Comparison of ENCODE assay signal across 2 cellular contexts in the genomic region with DNA sequence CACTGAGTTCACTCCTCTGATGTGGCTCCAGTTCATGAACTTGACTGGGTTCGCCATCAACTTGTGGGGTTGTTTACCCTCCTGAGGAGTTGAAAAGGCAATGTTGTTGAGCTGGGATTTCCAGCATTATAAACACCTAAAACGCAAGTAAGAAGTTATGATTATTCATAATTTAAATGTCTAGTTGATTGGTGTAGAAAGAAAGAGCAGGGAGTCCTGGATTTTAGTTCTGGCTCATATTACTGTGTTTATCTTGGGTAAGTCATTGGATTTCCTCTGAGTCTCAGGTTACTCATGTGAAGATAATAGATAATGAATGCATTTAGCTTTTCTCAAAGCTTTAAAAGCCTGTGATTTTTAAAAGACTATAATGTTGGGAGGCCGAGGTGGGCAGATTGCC.
TF ChIP-seq lines count a peak whose summit lies in the region.

No MANE protein-coding gene starts in this region.

TF ChIP-seq in SK-N-SH treated with all-trans-retinoic acid at 6 μM for 48 hours, 23 proteins besides CTCF, POLR2A, EP300 and RAD21:
- TF ChIP-seq ZFP30 (CRISPR knock-in tag; IDR thresholded peaks at IDR 0.05) (no peak), TCF4 (CRISPR knock-in tag; IDR thresholded peaks at IDR 0.05; ENCODE audit: borderline replicate concordance) (no peak), ZC3H10 (CRISPR knock-in tag; IDR thresholded peaks at IDR 0.05) (no peak), GLIS3 (CRISPR knock-in tag; IDR thresholded peaks at IDR 0.05) (no peak), ZNF70 (CRISPR knock-in tag; IDR thresholded peaks at IDR 0.05) (no peak), OSR1 (CRISPR knock-in tag; IDR thresholded peaks at IDR 0.05) (no peak), TOX (CRISPR knock-in tag; IDR thresholded peaks at IDR 0.05; ENCODE audit: borderline replicate concordance) (no peak), SNAI2 (CRISPR knock-in tag; IDR thresholded peaks at IDR 0.05) (no peak), BACH2 (CRISPR knock-in tag; IDR thresholded peaks at IDR 0.05; ENCODE audit: borderline replicate concordance) (no peak), ZNF8 (CRISPR knock-in tag; IDR thresholded peaks at IDR 0.05) (no peak), CSDC2 (CRISPR knock-in tag; IDR thresholded peaks at IDR 0.05) (no peak)
- TF ChIP-seq, protein P1, sequence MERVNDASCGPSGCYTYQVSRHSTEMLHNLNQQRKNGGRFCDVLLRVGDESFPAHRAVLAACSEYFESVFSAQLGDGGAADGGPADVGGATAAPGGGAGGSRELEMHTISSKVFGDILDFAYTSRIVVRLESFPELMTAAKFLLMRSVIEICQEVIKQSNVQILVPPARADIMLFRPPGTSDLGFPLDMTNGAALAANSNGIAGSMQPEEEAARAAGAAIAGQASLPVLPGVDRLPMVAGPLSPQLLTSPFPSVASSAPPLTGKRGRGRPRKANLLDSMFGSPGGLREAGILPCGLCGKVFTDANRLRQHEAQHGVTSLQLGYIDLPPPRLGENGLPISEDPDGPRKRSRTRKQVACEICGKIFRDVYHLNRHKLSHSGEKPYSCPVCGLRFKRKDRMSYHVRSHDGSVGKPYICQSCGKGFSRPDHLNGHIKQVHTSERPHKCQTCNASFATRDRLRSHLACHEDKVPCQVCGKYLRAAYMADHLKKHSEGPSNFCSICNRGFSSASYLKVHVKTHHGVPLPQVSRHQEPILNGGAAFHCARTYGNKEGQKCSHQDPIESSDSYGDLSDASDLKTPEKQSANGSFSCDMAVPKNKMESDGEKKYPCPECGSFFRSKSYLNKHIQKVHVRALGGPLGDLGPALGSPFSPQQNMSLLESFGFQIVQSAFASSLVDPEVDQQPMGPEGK (CRISPR knock-in tag; IDR thresholded peaks at IDR 0.05; ENCODE audit: borderline replicate concordance), result no peak
- TF ChIP-seq, protein P2, sequence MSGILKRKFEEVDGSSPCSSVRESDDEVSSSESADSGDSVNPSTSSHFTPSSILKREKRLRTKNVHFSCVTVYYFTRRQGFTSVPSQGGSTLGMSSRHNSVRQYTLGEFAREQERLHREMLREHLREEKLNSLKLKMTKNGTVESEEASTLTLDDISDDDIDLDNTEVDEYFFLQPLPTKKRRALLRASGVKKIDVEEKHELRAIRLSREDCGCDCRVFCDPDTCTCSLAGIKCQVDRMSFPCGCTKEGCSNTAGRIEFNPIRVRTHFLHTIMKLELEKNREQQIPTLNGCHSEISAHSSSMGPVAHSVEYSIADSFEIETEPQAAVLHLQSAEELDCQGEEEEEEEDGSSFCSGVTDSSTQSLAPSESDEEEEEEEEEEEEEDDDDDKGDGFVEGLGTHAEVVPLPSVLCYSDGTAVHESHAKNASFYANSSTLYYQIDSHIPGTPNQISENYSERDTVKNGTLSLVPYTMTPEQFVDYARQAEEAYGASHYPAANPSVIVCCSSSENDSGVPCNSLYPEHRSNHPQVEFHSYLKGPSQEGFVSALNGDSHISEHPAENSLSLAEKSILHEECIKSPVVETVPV (CRISPR knock-in tag; IDR thresholded peaks at IDR 0.05), result no peak
- TF ChIP-seq, protein P3, sequence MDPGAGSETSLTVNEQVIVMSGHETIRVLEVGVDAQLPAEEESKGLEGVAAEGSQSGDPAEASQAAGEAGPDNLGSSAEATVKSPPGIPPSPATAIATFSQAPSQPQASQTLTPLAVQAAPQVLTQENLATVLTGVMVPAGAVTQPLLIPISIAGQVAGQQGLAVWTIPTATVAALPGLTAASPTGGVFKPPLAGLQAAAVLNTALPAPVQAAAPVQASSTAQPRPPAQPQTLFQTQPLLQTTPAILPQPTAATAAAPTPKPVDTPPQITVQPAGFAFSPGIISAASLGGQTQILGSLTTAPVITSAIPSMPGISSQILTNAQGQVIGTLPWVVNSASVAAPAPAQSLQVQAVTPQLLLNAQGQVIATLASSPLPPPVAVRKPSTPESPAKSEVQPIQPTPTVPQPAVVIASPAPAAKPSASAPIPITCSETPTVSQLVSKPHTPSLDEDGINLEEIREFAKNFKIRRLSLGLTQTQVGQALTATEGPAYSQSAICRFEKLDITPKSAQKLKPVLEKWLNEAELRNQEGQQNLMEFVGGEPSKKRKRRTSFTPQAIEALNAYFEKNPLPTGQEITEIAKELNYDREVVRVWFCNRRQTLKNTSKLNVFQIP (CRISPR knock-in tag; IDR thresholded peaks at IDR 0.05; ENCODE audit: borderline replicate concordance, low read depth), result no peak
- TF ChIP-seq, protein P4, sequence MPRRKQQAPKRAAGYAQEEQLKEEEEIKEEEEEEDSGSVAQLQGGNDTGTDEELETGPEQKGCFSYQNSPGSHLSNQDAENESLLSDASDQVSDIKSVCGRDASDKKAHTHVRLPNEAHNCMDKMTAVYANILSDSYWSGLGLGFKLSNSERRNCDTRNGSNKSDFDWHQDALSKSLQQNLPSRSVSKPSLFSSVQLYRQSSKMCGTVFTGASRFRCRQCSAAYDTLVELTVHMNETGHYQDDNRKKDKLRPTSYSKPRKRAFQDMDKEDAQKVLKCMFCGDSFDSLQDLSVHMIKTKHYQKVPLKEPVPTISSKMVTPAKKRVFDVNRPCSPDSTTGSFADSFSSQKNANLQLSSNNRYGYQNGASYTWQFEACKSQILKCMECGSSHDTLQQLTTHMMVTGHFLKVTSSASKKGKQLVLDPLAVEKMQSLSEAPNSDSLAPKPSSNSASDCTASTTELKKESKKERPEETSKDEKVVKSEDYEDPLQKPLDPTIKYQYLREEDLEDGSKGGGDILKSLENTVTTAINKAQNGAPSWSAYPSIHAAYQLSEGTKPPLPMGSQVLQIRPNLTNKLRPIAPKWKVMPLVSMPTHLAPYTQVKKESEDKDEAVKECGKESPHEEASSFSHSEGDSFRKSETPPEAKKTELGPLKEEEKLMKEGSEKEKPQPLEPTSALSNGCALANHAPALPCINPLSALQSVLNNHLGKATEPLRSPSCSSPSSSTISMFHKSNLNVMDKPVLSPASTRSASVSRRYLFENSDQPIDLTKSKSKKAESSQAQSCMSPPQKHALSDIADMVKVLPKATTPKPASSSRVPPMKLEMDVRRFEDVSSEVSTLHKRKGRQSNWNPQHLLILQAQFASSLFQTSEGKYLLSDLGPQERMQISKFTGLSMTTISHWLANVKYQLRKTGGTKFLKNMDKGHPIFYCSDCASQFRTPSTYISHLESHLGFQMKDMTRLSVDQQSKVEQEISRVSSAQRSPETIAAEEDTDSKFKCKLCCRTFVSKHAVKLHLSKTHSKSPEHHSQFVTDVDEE (CRISPR knock-in tag; IDR thresholded peaks at IDR 0.05), result no peak

TF ChIP-seq in SK-N-SH, 30 proteins besides CTCF, POLR2A, EP300 and RAD21:
- TF ChIP-seq RCOR1 (IDR thresholded peaks at IDR 0.05; ENCODE audit: low read length), result no peak
- TF ChIP-seq YY1 (IDR thresholded peaks at IDR 0.05; ENCODE audit: low read depth), result no peak
- no peak for TF ChIP-seq MEF2A (IDR thresholded peaks at IDR 0.05; ENCODE audit: borderline replicate concordance, low read depth)
- TF ChIP-seq, protein P5, sequence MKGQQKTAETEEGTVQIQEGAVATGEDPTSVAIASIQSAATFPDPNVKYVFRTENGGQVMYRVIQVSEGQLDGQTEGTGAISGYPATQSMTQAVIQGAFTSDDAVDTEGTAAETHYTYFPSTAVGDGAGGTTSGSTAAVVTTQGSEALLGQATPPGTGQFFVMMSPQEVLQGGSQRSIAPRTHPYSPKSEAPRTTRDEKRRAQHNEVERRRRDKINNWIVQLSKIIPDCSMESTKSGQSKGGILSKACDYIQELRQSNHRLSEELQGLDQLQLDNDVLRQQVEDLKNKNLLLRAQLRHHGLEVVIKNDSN (IDR thresholded peaks at IDR 0.05; ENCODE audit: borderline replicate concordance, low read depth), result no peak
- no peak for TF ChIP-seq RFX5 (IDR thresholded peaks at IDR 0.05; ENCODE audit: low read length)
- TF ChIP-seq FOXM1 (IDR thresholded peaks at IDR 0.05; ENCODE audit: low read depth), result no peak
- TF ChIP-seq, protein P6, sequence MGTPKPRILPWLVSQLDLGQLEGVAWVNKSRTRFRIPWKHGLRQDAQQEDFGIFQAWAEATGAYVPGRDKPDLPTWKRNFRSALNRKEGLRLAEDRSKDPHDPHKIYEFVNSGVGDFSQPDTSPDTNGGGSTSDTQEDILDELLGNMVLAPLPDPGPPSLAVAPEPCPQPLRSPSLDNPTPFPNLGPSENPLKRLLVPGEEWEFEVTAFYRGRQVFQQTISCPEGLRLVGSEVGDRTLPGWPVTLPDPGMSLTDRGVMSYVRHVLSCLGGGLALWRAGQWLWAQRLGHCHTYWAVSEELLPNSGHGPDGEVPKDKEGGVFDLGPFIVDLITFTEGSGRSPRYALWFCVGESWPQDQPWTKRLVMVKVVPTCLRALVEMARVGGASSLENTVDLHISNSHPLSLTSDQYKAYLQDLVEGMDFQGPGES (IDR thresholded peaks at IDR 0.05; ENCODE audit: low read depth, low read length), result no peak
- TF ChIP-seq FOSL2 (IDR thresholded peaks at IDR 0.05; ENCODE audit: borderline replicate concordance, low read depth), result no peak
- TF ChIP-seq GATA2 (CRISPR knock-in tag; IDR thresholded peaks at IDR 0.05), result no peak
- no peak for TF ChIP-seq GABPA (IDR thresholded peaks at IDR 0.05; ENCODE audit: low read depth)
- TF ChIP-seq MXI1 (IDR thresholded peaks at IDR 0.05; ENCODE audit: low read depth, low read length), result no peak
- TF ChIP-seq TCF12 (IDR thresholded peaks at IDR 0.05), result no peak
- TF ChIP-seq, protein P7, sequence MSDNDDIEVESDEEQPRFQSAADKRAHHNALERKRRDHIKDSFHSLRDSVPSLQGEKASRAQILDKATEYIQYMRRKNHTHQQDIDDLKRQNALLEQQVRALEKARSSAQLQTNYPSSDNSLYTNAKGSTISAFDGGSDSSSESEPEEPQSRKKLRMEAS (IDR thresholded peaks at IDR 0.05; ENCODE audit: low read depth), result no peak
